20 cellular contexts compared by ENCODE assay signal in the genomic region with DNA sequence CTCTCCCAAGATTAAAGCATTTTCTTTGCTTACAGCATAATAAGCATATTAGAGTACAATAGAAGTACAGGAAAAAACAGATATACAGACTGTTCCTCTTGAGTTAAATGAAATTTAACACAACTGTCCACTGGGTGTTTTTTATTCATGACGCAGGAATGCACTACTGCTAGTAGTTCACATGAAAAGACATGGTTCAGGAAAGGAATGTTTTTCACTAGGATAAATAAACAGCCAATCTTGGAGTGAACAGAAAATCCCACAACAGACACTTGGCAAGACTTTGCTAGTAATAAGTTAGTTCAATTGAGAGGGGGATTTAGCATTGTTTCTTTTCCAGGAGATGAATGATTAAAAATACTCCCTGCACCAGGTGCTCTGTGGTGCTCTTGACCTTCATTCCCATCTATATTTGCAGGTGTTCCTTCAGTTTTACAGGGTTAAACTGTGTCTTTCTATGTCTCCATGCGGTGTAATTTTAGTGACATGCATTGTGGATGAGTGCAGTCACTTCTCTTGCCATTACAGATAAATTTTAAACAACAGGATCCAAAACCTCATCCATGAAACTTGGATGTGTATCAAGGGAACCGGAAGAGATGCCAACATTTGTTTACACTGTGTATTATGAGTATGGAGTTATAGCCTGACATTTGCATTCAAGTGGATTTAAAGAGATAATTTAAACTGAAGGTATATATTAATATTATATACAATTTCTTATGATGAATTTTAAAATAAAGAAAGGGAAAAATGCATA.
"Had no signal": no experiment of that assay in that cellular context is flagged by ENCODE, and none has a peak within 500 bp of the region (broad histone marks: within the 10 kb centered on the region; RNA-seq: fewer than 3 reads in every experiment).

No MANE protein-coding gene starts in this region.

- H3K4me3 ChIP-seq: cardiac muscle cell, mucosa of descending colon, transverse colon, vagina had no signal

- DNase-seq: activated CD4-positive, alpha-beta T cell treated with anti-CD3 and anti-CD28 coated beads for 1 hour; activated CD4-positive, alpha-beta T cell treated with anti-CD3 and anti-CD28 coated beads, Interleukin-2, amount 50 U/mL, for 4 hours; activated naive CD4-positive, alpha-beta T cell; activated naive CD8-positive, alpha-beta T cell treated with anti-CD3 and anti-CD28 coated beads, Interleukin-2, amount 10 ng/mL, durations not matched to agents 7 days and 5 days; activated T-cell treated with anti-CD3 and anti-CD28 coated beads for 4 hours; aorta; islet precursor cell; mammary epithelial cell; mucosa of descending colon; naive thymus-derived CD8-positive, alpha-beta T cell; posterior cingulate gyrus; right cardiac atrium; small intestine; stimulated activated CD4-positive, alpha-beta T cell treated with anti-CD3 and anti-CD28 coated beads, Interleukin-4, amount 100 ng/mL, for 4 hours; stimulated activated CD8-positive, alpha-beta memory T cell treated with anti-CD3 and anti-CD28 coated beads, Interleukin-4, amount 100 ng/mL, for 48 hours; stimulated activated naive CD4-positive, alpha-beta T cell treated with Interleukin-2 at 50 U/mL for 16 hours; T1000; transverse colon had no signal
